In the genomic region with DNA sequence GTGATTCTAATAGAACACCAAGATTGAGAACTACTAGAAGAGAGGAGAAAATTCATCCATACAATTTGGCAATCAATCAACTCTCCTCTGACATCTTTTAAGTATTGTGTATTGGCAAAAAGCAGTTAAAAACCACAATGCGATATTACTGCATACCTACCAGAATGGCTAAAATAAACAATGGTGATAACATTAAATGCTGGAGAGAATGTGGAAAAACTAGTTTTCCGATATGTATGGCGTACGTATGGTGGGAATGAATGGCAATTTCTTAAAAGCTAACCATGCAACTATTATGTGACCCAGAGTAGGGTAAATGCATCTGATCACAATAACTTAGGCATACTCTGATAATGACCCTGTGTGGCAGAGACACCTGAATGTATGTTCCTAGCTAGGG, we compare ENCODE assay signal across 31 cellular contexts. TPM values are rescaled to one million over a fixed set of nuclear protein-coding genes. Genes with fewer than 3 reads are reported as not detected.
"Had no signal": no experiment of that assay in that cellular context is flagged by ENCODE, and none has a peak within 500 bp of the region (broad histone marks: within the 10 kb centered on the region; RNA-seq: fewer than 3 reads in every experiment).

No MANE protein-coding gene starts in this region.

- H3K4me1 ChIP-seq: adrenal gland, body of pancreas, foreskin keratinocyte had no signal

- DNase-seq: activated CD4-positive, alpha-beta memory T cell treated with anti-CD3 and anti-CD28 coated beads, Interleukin-2, amount 10 ng/mL, durations not matched to agents 7 days and 5 days; activated CD4-positive, alpha-beta T cell treated with anti-CD3 and anti-CD28 coated beads for 1 hour; activated CD4-positive, alpha-beta T cell treated with anti-CD3 and anti-CD28 coated beads for 4 hours; activated CD4-positive, alpha-beta T cell treated with anti-CD3 and anti-CD28 coated beads, Interleukin-2, amount 10 ng/mL, durations not matched to agents 7 days and 5 days; activated CD4-positive, alpha-beta T cell treated with anti-CD3 and anti-CD28 coated beads, Interleukin-2, amount 50 U/mL, for 4 hours; activated CD4-positive, CD25-positive, alpha-beta regulatory T cell; activated CD8-positive, alpha-beta memory T cell treated with anti-CD3 and anti-CD28 coated beads, Interleukin-2, amount 50 U/mL, for 48 hours; activated effector memory CD4-positive, alpha-beta T cell treated with anti-CD3 and anti-CD28 coated beads, Interleukin-2, amount 50 U/mL, for 16 hours; activated naive CD4-positive, alpha-beta T cell treated with anti-CD3 and anti-CD28 coated beads for 36 hours; activated naive CD8-positive, alpha-beta T cell treated with anti-CD3 and anti-CD28 coated beads for 36 hours; activated naive CD8-positive, alpha-beta T cell treated with anti-CD3 and anti-CD28 coated beads, Interleukin-2, amount 50 U/mL, for 24 hours; activated T-cell treated with anti-CD3 and anti-CD28 coated beads for 4 hours; activated T-cell treated with anti-CD3 and anti-CD28 coated beads, Interleukin-2, amount 50 U/mL, for 24 hours; adrenal gland; amygdala; aorta; body of pancreas; caudate nucleus; cortex of kidney; dermis blood vessel endothelial cell; effector CD4-positive, alpha-beta T cell; effector memory CD8-positive, alpha-beta T cell; erythroblast; foreskin keratinocyte; gastrocnemius medialis; glutamatergic neuron; heart left ventricle; T-helper 2 cell had no signal

- H3K9me3 ChIP-seq: adrenal gland, body of pancreas, esophagus muscularis mucosa, gastrocnemius medialis, heart left ventricle had no signal

- H3K27ac ChIP-seq: adrenal gland, body of pancreas, foreskin keratinocyte, gastrocnemius medialis had no signal

- H3K4me3 ChIP-seq: adrenal gland, body of pancreas, esophagus muscularis mucosa, gastrocnemius medialis, heart left ventricle had no signal

- H3K36me3 ChIP-seq: adrenal gland, esophagus muscularis mucosa, gastrocnemius medialis, heart left ventricle had no signal

- ATAC-seq: activated naive CD8-positive, alpha-beta T cell treated with anti-CD3 and anti-CD28 coated beads, Interleukin-2, amount 50 U/mL, for 24 hours; body of pancreas; effector memory CD8-positive, alpha-beta T cell; foreskin keratinocyte; gastrocnemius medialis; heart left ventricle had no signal

- H3K27me3 ChIP-seq: adrenal gland, body of pancreas, esophagus muscularis mucosa, foreskin keratinocyte, gastrocnemius medialis, heart left ventricle had no signal

RNA-seq across cellular contexts. Expression of a gene that starts 29.3 kb away (rescaled TPM):
- total RNA-seq: activated CD4-positive, alpha-beta memory T cell treated with anti-CD3 and anti-CD28 coated beads, Interleukin-2, amount 10 ng/mL, durations not matched to agents 7 days and 5 days; activated CD4-positive, alpha-beta T cell treated with anti-CD3 and anti-CD28 coated beads, Interleukin-2, amount 10 ng/mL, durations not matched to agents 7 days and 5 days; activated naive CD4-positive, alpha-beta T cell treated with anti-CD3 and anti-CD28 coated beads for 36 hours; activated naive CD8-positive, alpha-beta T cell treated with anti-CD3 and anti-CD28 coated beads for 36 hours; activated T-helper 1 cell treated with anti-CD3 and anti-CD28 coated beads, Interleukin-12 subunit alpha, Interleukin-12 subunit beta, Interleukin-2, Interleukin-4 antibody, amounts not matched to agents 30 ng/mL and 10 ng/mL and 1 ng/mL, durations not matched to agents 14 hours and 24 hours and 36 hours; activated T-helper 2 cell treated with anti-CD3 and anti-CD28 coated beads, Interferon-gamma antibody, Interleukin-2, Interleukin-4, amounts not matched to agents 10 μg/mL and 5 μg/mL and 100 μg/mL, durations not matched to agents 14 hours and 24 hours and 36 hours; foreskin keratinocyte had no signal
